Comparison of ENCODE assay signal across 17 cellular contexts in genomic region chr1:154877370-154877974, GRCh38. TPM values are rescaled to one million over a fixed set of nuclear protein-coding genes. Genes with fewer than 3 reads are reported as not detected.
DNase-seq lines count a peak whose midpoint lies in the region; ATAC-seq and TF ChIP-seq lines count a peak whose summit lies in the region.
"Had no signal": no experiment of that assay in that cellular context is flagged by ENCODE, and none has a peak within 500 bp of the region (broad histone marks: within the 10 kb centered on the region; RNA-seq: fewer than 3 reads in every experiment).

No MANE protein-coding gene starts in this region.

- TF ChIP-seq POLR2A in HCT116 (IDR thresholded peaks at IDR 0.05; ENCODE audit: borderline replicate concordance, extremely low read depth, insufficient read depth, insufficient read length) = no peak

- DNase-seq in HCT116 (ENCODE audit: low read depth, low spot score) (no peak), amniotic epithelial cell (ENCODE audit: low read depth) (peak; percentile 56), left ventricle myocardium superior (no peak), sciatic nerve (ENCODE audit: low spot score) (peak; percentile 32), cerebellar cortex (ENCODE audit: low spot score) (no peak)
- DNase-seq in CD4-positive, alpha-beta T cell = no peak
- DNase-seq: GOT3; NCI-H146; NCI-H446; stimulated activated naive CD8-positive, alpha-beta T cell treated with anti-CD3 and anti-CD28 coated beads, Interleukin-15, amount 100 ng/mL, for 72 hours; uterus had no signal

- H3K79me2 ChIP-seq in HCT116 (ENCODE audit: insufficient read depth, low read length) = no peaks in the 10 kb centered on the region

- H3K4me3 Mint-ChIP-seq in CD4-positive, alpha-beta T cell = no peak overlapping the region
- H3K4me3 Mint-ChIP-seq: activated T-helper 17 cell treated with anti-CD3 and anti-CD28 coated beads, Interleukin-2, amount 50 U/mL, for 72 hours; dendritic cell treated with granulocyte-macrophage colony-stimulating factor and Interleukin-4, amounts not matched to agents 40 ng/mL and 50 ng/mL, for 4 days; neural crest cell; stimulated activated naive CD8-positive, alpha-beta T cell treated with anti-CD3 and anti-CD28 coated beads, Interleukin-15, amount 100 ng/mL, for 72 hours had no signal

- no peaks in the 10 kb centered on the region for H3K9me2 ChIP-seq in HCT116 (ENCODE audit: insufficient read depth)

- H3K4me2 ChIP-seq in HCT116 (ENCODE audit: low read length) = no peak overlapping the region

- peaks cover 0 to 19% of the 10 kb centered on the region in 2 experiments; a peak in 3 of 4 replicates for H3K4me1 ChIP-seq in HCT116 (ENCODE audit: control insufficient read depth in 1 of 2, insufficient read depth in 2 of 2, low read length in 2 of 2)
- H3K4me1 ChIP-seq: uterus had no signal

- TF ChIP-seq RAD21 in HCT116 (IDR thresholded peaks at IDR 0.05; ENCODE audit: low read depth) = no peak

- H3K27ac ChIP-seq in HCT116 (ENCODE audit: low read depth, low read length) = no peak overlapping the region
- H3K27ac ChIP-seq in CD4-positive, alpha-beta T cell (ENCODE audit: low read depth, low read length) = no peak overlapping the region
- H3K27ac ChIP-seq: SK-N-MC had no signal

- no peaks in the 10 kb centered on the region for H3K36me3 Mint-ChIP-seq in CD4-positive, alpha-beta T cell (ENCODE audit: low read depth)

- no peak overlapping the region for H3K9ac ChIP-seq in HCT116 (ENCODE audit: low read length)

- H3K27ac Mint-ChIP-seq in CD4-positive, alpha-beta T cell = no peak overlapping the region
- H3K27ac Mint-ChIP-seq: activated T-helper 17 cell treated with anti-CD3 and anti-CD28 coated beads, Interleukin-2, amount 50 U/mL, for 72 hours; dendritic cell treated with granulocyte-macrophage colony-stimulating factor and Interleukin-4, amounts not matched to agents 40 ng/mL and 50 ng/mL, for 4 days; stimulated activated naive CD8-positive, alpha-beta T cell treated with anti-CD3 and anti-CD28 coated beads, Interleukin-15, amount 100 ng/mL, for 72 hours had no signal

- no peaks in the 10 kb centered on the region for H3K36me3 ChIP-seq in HCT116 (ENCODE audit: control insufficient read depth in 1 of 2, insufficient read depth in 2 of 2, low read length in 2 of 2)
- H3K36me3 ChIP-seq: uterus had no signal

- CTCF ChIA-PET in HCT116 (lab: Charles Lee) = interaction anchor here (1.5 to 1.6 kb wide), 4 partner anchors 59 to 318 kb away, joined by 4 to 22 read pairs (median 8); partner anchors contain the start of gene PMVK
- CTCF ChIA-PET in CD4-positive, alpha-beta T cell (lab: Charles Lee) = interaction anchor here (1.3 to 2.4 kb wide), 4 partner anchors 22 to 397 kb away, joined by 3 to 18 read pairs (median 4); no protein-coding TSS in a partner anchor

- POLR2A ChIA-PET in HCT116 (lab: Charles Lee) = no interaction called here
- POLR2A ChIA-PET in CD4-positive, alpha-beta T cell (lab: Charles Lee) = no interaction called here

- H2AFZ ChIP-seq in HCT116 (ENCODE audit: low read depth, low read length, poor library complexity, severe bottlenecking) = peak overlapping the region; percentile 82

- RAD21 ChIA-PET in HCT116 (lab: Charles Lee; ENCODE audit: low non-redundant PET in 1 of 2, low total read pairs in 2 of 2, uncharacterized antibody in 2 of 2, unreplicated experiment in 2 of 2) = interaction anchor here in 1 of 2 experiments (1.0 kb wide), 1 partner anchor 55 kb away, joined by 4 read pairs; no protein-coding TSS in a partner anchor

- H3K9me3 ChIP-seq in HCT116 (ENCODE audit: control insufficient read depth in 1 of 2, insufficient read depth in 1 of 2, low read depth in 1 of 2, low read length in 2 of 2) = no peaks in the 10 kb centered on the region
- H3K9me3 ChIP-seq in CD4-positive, alpha-beta T cell (ENCODE audit: control insufficient read depth, low read length) = no peaks in the 10 kb centered on the region
- H3K9me3 ChIP-seq: uterus had no signal

- H3K4me3 ChIP-seq in HCT116 (replicated peaks in 1 of 2; ENCODE audit: low read depth in 1 of 2, low read length in 2 of 2) = no peak overlapping the region
- H3K4me3 ChIP-seq: lung, SK-N-MC, uterus had no signal

- H4K20me1 ChIP-seq in HCT116 (ENCODE audit: insufficient read depth) = no peaks in the 10 kb centered on the region

- no peak for ATAC-seq in HCT116
- peak; percentile 40 for ATAC-seq in left ventricle myocardium superior
- no peak for ATAC-seq in sciatic nerve
- no peak for ATAC-seq in GM18867 (IDR thresholded peaks at IDR 0.05; ENCODE audit: unreplicated experiment)
- ATAC-seq in CD4-positive, alpha-beta T cell (ENCODE audit: poor library complexity) = no peak

- intact Hi-C loops in HCT116 (cut with micrococcal nuclease) = loop anchor here (5.0 kb wide), 2 partner anchors 110 to 395 kb away; no protein-coding TSS in a partner anchor
- intact Hi-C loops in left ventricle myocardium superior (cut with micrococcal nuclease) = loop anchor here (5.0 kb wide), 1 partner anchor 210 kb away; no protein-coding TSS in a partner anchor
- intact Hi-C loops in sciatic nerve (cut with DNase I) = loop anchor here (5.0 kb wide), 1 partner anchor 315 kb away; no protein-coding TSS in a partner anchor
- intact Hi-C loops in CD4-positive, alpha-beta T cell (cut with DNase I, micrococcal nuclease) = loop anchor here in 1 of 2 experiments (5.0 kb wide), 2 partner anchors 115 to 395 kb away; no protein-coding TSS in a partner anchor

- H3K4me1 Mint-ChIP-seq in CD4-positive, alpha-beta T cell (ENCODE audit: low read depth) = no peaks in the 10 kb centered on the region
- H3K4me1 Mint-ChIP-seq: neural crest cell had no signal

- H3K9me3 Mint-ChIP-seq in CD4-positive, alpha-beta T cell = no peaks in the 10 kb centered on the region
- H3K9me3 Mint-ChIP-seq: activated T-helper 17 cell treated with anti-CD3 and anti-CD28 coated beads, Interleukin-2, amount 50 U/mL, for 72 hours; dendritic cell treated with granulocyte-macrophage colony-stimulating factor and Interleukin-4, amounts not matched to agents 40 ng/mL and 50 ng/mL, for 4 days; neural crest cell; stimulated activated naive CD8-positive, alpha-beta T cell treated with anti-CD3 and anti-CD28 coated beads, Interleukin-15, amount 100 ng/mL, for 72 hours had no signal

- TF ChIP-seq CTCF in HCT116 (IDR thresholded peaks at IDR 0.05 in 2 of 3, conservative IDR thresholded peaks at IDR 0.05 in 1 of 3; ENCODE audit: borderline replicate concordance in 1 of 3, insufficient read depth in 1 of 3, low read depth in 2 of 3, low read length in 2 of 3) = no peak
- TF ChIP-seq CTCF in CD4-positive, alpha-beta T cell (IDR thresholded peaks at IDR 0.05) = no peak

- peaks cover 5% of the 10 kb centered on the region for H3K27me3 Mint-ChIP-seq in CD4-positive, alpha-beta T cell

- BruUV-seq in HCT116 (replicated peaks; lab: Mats Ljungman, UMichigan) = no TSS peak

- H3K27me3 ChIP-seq in HCT116 (ENCODE audit: insufficient read depth, low read length) = no peaks in the 10 kb centered on the region
- no peaks in the 10 kb centered on the region for H3K27me3 ChIP-seq in CD4-positive, alpha-beta T cell (ENCODE audit: control insufficient read depth, insufficient read depth, low read length)
- H3K27me3 ChIP-seq: uterus had no signal

TF ChIP-seq in HCT116, 20 proteins besides CTCF, POLR2A, EP300 and RAD21:
- no peak for TF ChIP-seq YY1 (IDR thresholded peaks at IDR 0.05; ENCODE audit: extremely low read depth, insufficient replicate concordance, low read depth, low read length)

RNA-seq across cellular contexts. Expression of gene KCNN3, which starts 7.4 kb away (rescaled TPM):
- 1.1 TPM for total RNA-seq in HCT116 (2021; ENCODE audit: unreplicated experiment)
- 0.17 and 0.56 TPM in 2 replicates for polyA plus RNA-seq in HCT116 (2012)
- 4.0 TPM for total RNA-seq in left ventricle myocardium superior
- 1.8 TPM for total RNA-seq in sciatic nerve
- total RNA-seq in CD4-positive, alpha-beta T cell = not detected

RNA-seq across cellular contexts. Expression of gene PMVK, which starts 59.0 kb away (rescaled TPM):
- total RNA-seq in HCT116 (2021; ENCODE audit: unreplicated experiment) (24.0 TPM), left ventricle myocardium superior (66.6 TPM), sciatic nerve (30.4 TPM)
- 34.6 and 43.4 TPM in 2 replicates for polyA plus RNA-seq in HCT116 (2012)
- 1 to 10 TPM; 6.6 to 7.4 TPM for total RNA-seq in CD4-positive, alpha-beta T cell

Comparison
In these comparisons a context has a peak if more than half of its experiments do, and no peak if none do; other contexts are left out.
1. DNase-seq: peak in amniotic epithelial cell (single experiment) and sciatic nerve (single experiment); none in HCT116 (single experiment), left ventricle myocardium superior (single experiment), cerebellar cortex (single experiment) and CD4-positive, alpha-beta T cell (0 of 10).